1 cellular context compared by ENCODE assay signal in the genomic region with DNA sequence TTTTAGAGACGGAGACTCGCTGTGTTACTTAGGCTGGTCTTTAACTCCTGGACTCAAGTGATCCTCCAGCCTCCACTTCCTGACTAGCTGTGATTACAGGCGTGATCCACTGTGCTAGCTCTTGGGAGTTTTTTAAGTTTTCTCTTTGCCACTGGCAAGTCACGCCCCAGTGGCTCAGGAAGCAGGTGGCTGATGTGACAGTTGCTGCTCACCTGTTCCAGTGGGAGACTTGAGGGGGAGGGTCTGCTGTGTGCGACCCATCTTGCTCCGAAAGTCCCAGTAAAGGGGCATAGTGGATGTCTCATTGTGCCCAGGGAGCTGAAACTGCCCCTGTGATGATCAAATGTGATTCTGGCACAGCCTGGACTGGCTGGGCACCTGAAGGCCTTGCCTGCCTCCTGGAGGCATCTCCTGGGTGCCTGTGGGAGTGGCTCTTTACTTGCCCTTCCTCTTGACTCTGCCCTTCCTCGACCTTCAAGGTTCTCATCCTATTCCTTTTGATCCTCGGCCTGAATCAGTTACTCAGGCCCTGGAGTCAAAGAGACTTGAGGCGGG.
TF ChIP-seq lines count a peak whose summit lies in the region.

No MANE protein-coding gene starts in this region.

TF ChIP-seq in H1, 55 proteins besides CTCF, POLR2A, EP300 and RAD21:
- TF ChIP-seq YY1 (IDR thresholded peaks at IDR 0.05; ENCODE audit: low read depth, low read length), result no peak
- TF ChIP-seq KDM1A (IDR thresholded peaks at IDR 0.05; ENCODE audit: borderline replicate concordance, low read length), result no peak
- no peak for TF ChIP-seq FOSL1 (IDR thresholded peaks at IDR 0.05; ENCODE audit: insufficient read depth, low read depth, low read length)
- no peak for TF ChIP-seq TAF7 (optimal IDR thresholded peaks at IDR 0.05; ENCODE audit: borderline replicate concordance, low read depth, low read length)
- TF ChIP-seq, protein P1, sequence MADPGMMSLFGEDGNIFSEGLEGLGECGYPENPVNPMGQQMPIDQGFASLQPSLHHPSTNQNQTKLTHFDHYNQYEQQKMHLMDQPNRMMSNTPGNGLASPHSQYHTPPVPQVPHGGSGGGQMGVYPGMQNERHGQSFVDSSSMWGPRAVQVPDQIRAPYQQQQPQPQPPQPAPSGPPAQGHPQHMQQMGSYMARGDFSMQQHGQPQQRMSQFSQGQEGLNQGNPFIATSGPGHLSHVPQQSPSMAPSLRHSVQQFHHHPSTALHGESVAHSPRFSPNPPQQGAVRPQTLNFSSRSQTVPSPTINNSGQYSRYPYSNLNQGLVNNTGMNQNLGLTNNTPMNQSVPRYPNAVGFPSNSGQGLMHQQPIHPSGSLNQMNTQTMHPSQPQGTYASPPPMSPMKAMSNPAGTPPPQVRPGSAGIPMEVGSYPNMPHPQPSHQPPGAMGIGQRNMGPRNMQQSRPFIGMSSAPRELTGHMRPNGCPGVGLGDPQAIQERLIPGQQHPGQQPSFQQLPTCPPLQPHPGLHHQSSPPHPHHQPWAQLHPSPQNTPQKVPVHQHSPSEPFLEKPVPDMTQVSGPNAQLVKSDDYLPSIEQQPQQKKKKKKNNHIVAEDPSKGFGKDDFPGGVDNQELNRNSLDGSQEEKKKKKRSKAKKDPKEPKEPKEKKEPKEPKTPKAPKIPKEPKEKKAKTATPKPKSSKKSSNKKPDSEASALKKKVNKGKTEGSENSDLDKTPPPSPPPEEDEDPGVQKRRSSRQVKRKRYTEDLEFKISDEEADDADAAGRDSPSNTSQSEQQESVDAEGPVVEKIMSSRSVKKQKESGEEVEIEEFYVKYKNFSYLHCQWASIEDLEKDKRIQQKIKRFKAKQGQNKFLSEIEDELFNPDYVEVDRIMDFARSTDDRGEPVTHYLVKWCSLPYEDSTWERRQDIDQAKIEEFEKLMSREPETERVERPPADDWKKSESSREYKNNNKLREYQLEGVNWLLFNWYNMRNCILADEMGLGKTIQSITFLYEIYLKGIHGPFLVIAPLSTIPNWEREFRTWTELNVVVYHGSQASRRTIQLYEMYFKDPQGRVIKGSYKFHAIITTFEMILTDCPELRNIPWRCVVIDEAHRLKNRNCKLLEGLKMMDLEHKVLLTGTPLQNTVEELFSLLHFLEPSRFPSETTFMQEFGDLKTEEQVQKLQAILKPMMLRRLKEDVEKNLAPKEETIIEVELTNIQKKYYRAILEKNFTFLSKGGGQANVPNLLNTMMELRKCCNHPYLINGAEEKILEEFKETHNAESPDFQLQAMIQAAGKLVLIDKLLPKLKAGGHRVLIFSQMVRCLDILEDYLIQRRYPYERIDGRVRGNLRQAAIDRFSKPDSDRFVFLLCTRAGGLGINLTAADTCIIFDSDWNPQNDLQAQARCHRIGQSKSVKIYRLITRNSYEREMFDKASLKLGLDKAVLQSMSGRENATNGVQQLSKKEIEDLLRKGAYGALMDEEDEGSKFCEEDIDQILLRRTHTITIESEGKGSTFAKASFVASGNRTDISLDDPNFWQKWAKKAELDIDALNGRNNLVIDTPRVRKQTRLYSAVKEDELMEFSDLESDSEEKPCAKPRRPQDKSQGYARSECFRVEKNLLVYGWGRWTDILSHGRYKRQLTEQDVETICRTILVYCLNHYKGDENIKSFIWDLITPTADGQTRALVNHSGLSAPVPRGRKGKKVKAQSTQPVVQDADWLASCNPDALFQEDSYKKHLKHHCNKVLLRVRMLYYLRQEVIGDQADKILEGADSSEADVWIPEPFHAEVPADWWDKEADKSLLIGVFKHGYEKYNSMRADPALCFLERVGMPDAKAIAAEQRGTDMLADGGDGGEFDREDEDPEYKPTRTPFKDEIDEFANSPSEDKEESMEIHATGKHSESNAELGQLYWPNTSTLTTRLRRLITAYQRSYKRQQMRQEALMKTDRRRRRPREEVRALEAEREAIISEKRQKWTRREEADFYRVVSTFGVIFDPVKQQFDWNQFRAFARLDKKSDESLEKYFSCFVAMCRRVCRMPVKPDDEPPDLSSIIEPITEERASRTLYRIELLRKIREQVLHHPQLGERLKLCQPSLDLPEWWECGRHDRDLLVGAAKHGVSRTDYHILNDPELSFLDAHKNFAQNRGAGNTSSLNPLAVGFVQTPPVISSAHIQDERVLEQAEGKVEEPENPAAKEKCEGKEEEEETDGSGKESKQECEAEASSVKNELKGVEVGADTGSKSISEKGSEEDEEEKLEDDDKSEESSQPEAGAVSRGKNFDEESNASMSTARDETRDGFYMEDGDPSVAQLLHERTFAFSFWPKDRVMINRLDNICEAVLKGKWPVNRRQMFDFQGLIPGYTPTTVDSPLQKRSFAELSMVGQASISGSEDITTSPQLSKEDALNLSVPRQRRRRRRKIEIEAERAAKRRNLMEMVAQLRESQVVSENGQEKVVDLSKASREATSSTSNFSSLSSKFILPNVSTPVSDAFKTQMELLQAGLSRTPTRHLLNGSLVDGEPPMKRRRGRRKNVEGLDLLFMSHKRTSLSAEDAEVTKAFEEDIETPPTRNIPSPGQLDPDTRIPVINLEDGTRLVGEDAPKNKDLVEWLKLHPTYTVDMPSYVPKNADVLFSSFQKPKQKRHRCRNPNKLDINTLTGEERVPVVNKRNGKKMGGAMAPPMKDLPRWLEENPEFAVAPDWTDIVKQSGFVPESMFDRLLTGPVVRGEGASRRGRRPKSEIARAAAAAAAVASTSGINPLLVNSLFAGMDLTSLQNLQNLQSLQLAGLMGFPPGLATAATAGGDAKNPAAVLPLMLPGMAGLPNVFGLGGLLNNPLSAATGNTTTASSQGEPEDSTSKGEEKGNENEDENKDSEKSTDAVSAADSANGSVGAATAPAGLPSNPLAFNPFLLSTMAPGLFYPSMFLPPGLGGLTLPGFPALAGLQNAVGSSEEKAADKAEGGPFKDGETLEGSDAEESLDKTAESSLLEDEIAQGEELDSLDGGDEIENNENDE (IDR thresholded peaks at IDR 0.05; ENCODE audit: insufficient replicate concordance, low read length), result no peak
- TF ChIP-seq SUZ12 (IDR thresholded peaks at IDR 0.05; ENCODE audit: low read length), result no peak
- no peak for TF ChIP-seq RNF2 (IDR thresholded peaks at IDR 0.05; ENCODE audit: borderline replicate concordance, low read depth, low read length, missing control alignments, poor library complexity, severe bottlenecking)
- no peak for TF ChIP-seq KDM4A (IDR thresholded peaks at IDR 0.05; ENCODE audit: low read depth, low read length, severe bottlenecking)
- TF ChIP-seq CREB1 (IDR thresholded peaks at IDR 0.05), result no peak
- TF ChIP-seq TAF1 (IDR thresholded peaks at IDR 0.05; ENCODE audit: low read depth, low read length), result no peak
- no peak for TF ChIP-seq CBX5 (IDR thresholded peaks at IDR 0.05; ENCODE audit: low read depth, low read length)
- TF ChIP-seq NRF1 (IDR thresholded peaks at IDR 0.05; ENCODE audit: low read depth, low read length), result no peak
